Comparison of ENCODE assay signal across 9 cellular contexts in genomic region chr12:111993290-111994150, GRCh38. TPM values are rescaled to one million over a fixed set of nuclear protein-coding genes. Genes with fewer than 3 reads are reported as not detected.
DNase-seq lines count a peak whose midpoint lies in the region; ATAC-seq, FAIRE-seq and TF ChIP-seq lines count a peak whose summit lies in the region.
"Had no signal": no experiment of that assay in that cellular context is flagged by ENCODE, and none has a peak within 500 bp of the region (broad histone marks: within the 10 kb centered on the region; RNA-seq: fewer than 3 reads in every experiment).

No MANE protein-coding gene starts in this region.

- in situ Hi-C loops in GM12878 (cut with MboI) = no loop called here

- BruUV-seq in GM12878 (replicated peaks; lab: Mats Ljungman, UMichigan) = no TSS peak

- SMC1A ChIA-PET in GM12878 (lab: Charles Lee; ENCODE audit: uncharacterized antibody, unreplicated experiment) = interaction anchor here (0.7 to 4.9 kb wide), 5 partner anchors 13 to 49 kb away, joined by 3 to 51 read pairs (median 3); partner anchors contain the start of genes ERP29 and TMEM116

- peak; percentile 18 for FAIRE-seq in GM12878 (lab: Jason Lieb, UNC)

- RAD21 ChIA-PET in GM12878 (lab: Charles Lee; ENCODE audit: unreplicated experiment) = interaction anchor here (0.7 to 5.6 kb wide), 2 partner anchors 9 to 20 kb away, joined by 3 to 50 read pairs; partner anchors contain the start of genes ERP29 and TMEM116

- no peaks in the 10 kb centered on the region for H3K9me3 ChIP-seq in KOPT-K1 (ENCODE audit: insufficient read depth, low read length, poor library complexity, severe bottlenecking)
- H3K9me3 ChIP-seq in GM12878 (replicated peaks; ENCODE audit: control insufficient read depth, insufficient read depth, low read length) = no peaks in the 10 kb centered on the region
- no peaks in the 10 kb centered on the region for H3K9me3 ChIP-seq in MG63

- peak; percentile 32 for DNase-seq in stimulated activated CD4-positive, alpha-beta T cell treated with anti-CD3 and anti-CD28 coated beads, Interleukin-4, amount 100 ng/mL, for 24 hours
- DNase-seq in stimulated activated CD4-positive, alpha-beta T cell treated with anti-CD3 and anti-CD28 coated beads, Interleukin-4, amount 100 ng/mL, for 1 hour = no peak
- DNase-seq in GM12878 (ENCODE audit: low read depth, low spot score) (peak; percentile 43), ecto neural progenitor cell (ENCODE audit: low spot score) (no peak), MG63 (no peak)

- H3K4me2 ChIP-seq in GM12878 (ENCODE audit: control insufficient read depth, insufficient read depth) = peak overlapping the region; percentile 85

- H3K36me3 ChIP-seq in KOPT-K1 (ENCODE audit: insufficient read depth, low read length) (no peaks in the 10 kb centered on the region), GM12878 (ENCODE audit: control insufficient read depth in 2 of 2, insufficient read depth in 2 of 2, low read length in 1 of 2) (no peaks in the 10 kb centered on the region), urinary bladder (ENCODE audit: insufficient read depth) (no peaks in the 10 kb centered on the region), MG63 (no peaks in the 10 kb centered on the region)

- TF ChIP-seq RAD21 in GM12878 (IDR thresholded peaks at IDR 0.05; ENCODE audit: insufficient read depth, low read depth, low read length) = no peak

- intact Hi-C loops in GM12878 (cut with micrococcal nuclease; ENCODE audit: unreplicated experiment) = loop anchor here (1.0 to 5.0 kb wide), 2 partner anchors 21 to 46 kb away; no protein-coding TSS in a partner anchor

- H4K20me1 ChIP-seq in GM12878 (ENCODE audit: control insufficient read depth, insufficient read depth) = no peaks in the 10 kb centered on the region

- CTCF ChIA-PET in GM12878 (lab: Yijun Ruan, JAX) = interaction anchor here (0.7 to 3.8 kb wide), 5 partner anchors 11 to 240 kb away, joined by 3 to 18 read pairs (median 5); partner anchors contain the start of genes ERP29 and TMEM116

- peak overlapping the region; percentile 70 for H3K27ac ChIP-seq in KOPT-K1 (ENCODE audit: low read depth, low read length, poor library complexity, severe bottlenecking)
- no peak overlapping the region for H3K27ac ChIP-seq in GM12878 (ENCODE audit: control insufficient read depth, insufficient read depth)
- peak overlapping the region; percentile 32 for H3K27ac ChIP-seq in urinary bladder (ENCODE audit: low read depth)

- WGBS in GM12878 (ENCODE audit: insufficient coverage, insufficient replicate concordance, low lambda C conversion rate, missing lambda C conversion rate) = 48% methylated on average over 2 of the region's 2 CpGs
- WGBS in urinary bladder = 83% methylated on average over 2 of the region's 2 CpGs

- no peak overlapping the region for H2AFZ ChIP-seq in GM12878 (ENCODE audit: control insufficient read depth, low read depth, low read length)

- peaks cover 32% of the 10 kb centered on the region for H3K4me1 ChIP-seq in GM12878 (ENCODE audit: control insufficient read depth, insufficient read depth, low read length)
- peaks cover 1% of the 10 kb centered on the region for H3K4me1 ChIP-seq in urinary bladder (ENCODE audit: insufficient read depth)

- H3K27me3 ChIP-seq in GM12878 (replicated peaks in 1 of 2; ENCODE audit: control insufficient read depth in 2 of 2, insufficient read depth in 2 of 2, low read length in 1 of 2) (no peaks in the 10 kb centered on the region), MG63 (no peaks in the 10 kb centered on the region)

- no peak for TF ChIP-seq CTCF in GM12878 (IDR thresholded peaks at IDR 0.05 in 2 of 3, conservative IDR thresholded peaks at IDR 0.05 in 1 of 3; ENCODE audit: control insufficient read depth in 2 of 3, extremely low read depth in 1 of 3, insufficient read depth in 1 of 3, low read depth in 3 of 3, low read length in 3 of 3)

- no peak for TF ChIP-seq EP300 in GM12878 (IDR thresholded peaks at IDR 0.05; ENCODE audit: borderline replicate concordance in 1 of 2, control insufficient read depth in 1 of 2, low read depth in 2 of 2, low read length in 2 of 2)

- H3K4me3 ChIP-seq in GM12878 (peak overlapping the region; percentile 49), urinary bladder (ENCODE audit: low read depth, low read length) (no peak overlapping the region), MG63 (no peak overlapping the region)

- no peak overlapping the region for H3K9ac ChIP-seq in GM12878 (ENCODE audit: control insufficient read depth, insufficient read depth, low read length)

- TF ChIP-seq POLR2A in GM12878 (IDR thresholded peaks at IDR 0.05; ENCODE audit: low read depth, low read length) = no peak

- ATAC-seq in GM12878 = peak; percentile 85
- ATAC-seq in HG02840 (IDR thresholded peaks at IDR 0.05; ENCODE audit: low FRiP score, unreplicated experiment) = no peak
- ATAC-seq: Panc1 had no signal

- H3K79me2 ChIP-seq in GM12878 (ENCODE audit: control insufficient read depth, insufficient read depth, low read length) = no peaks in the 10 kb centered on the region

- POLR2A ChIA-PET in GM12878 (lab: Charles Lee) = interaction anchor here (1.2 to 2.6 kb wide), 4 partner anchors 14 to 21 kb away, joined by 3 to 9 read pairs (median 4); partner anchors contain the start of genes ERP29 and TMEM116

TF ChIP-seq in GM12878, 131 proteins besides CTCF, POLR2A, EP300 and RAD21 (continues in another document):
- TF ChIP-seq TCF3 (IDR thresholded peaks at IDR 0.05; ENCODE audit: borderline replicate concordance, insufficient read depth, low read depth, low read length) (no peak), SMAD1 (IDR thresholded peaks at IDR 0.05; ENCODE audit: low read depth, partially characterized antibody) (no peak), RUNX3 (IDR thresholded peaks at IDR 0.05; ENCODE audit: low read length) (peak; percentile 47), JUNB (IDR thresholded peaks at IDR 0.05) (peak; percentile 39; the same call in 1 of the 2 replicates), POLR2AphosphoS2 (IDR thresholded peaks at IDR 0.05; ENCODE audit: low read depth, low read length) (no peak), BRCA1 (IDR thresholded peaks at IDR 0.05; ENCODE audit: low read depth, low read length) (no peak), MEF2B (IDR thresholded peaks at IDR 0.05; ENCODE audit: partially characterized antibody, poor library complexity, severe bottlenecking) (no peak), NFIC (IDR thresholded peaks at IDR 0.05; ENCODE audit: low read depth, low read length) (peak; percentile 26; the same call in 1 of the 2 replicates), EED (IDR thresholded peaks at IDR 0.05; ENCODE audit: low read depth) (peak; percentile 44; the same call in 1 of the 2 replicates), IRF4 (IDR thresholded peaks at IDR 0.05; ENCODE audit: low read depth, low read length) (peak; percentile 27; the same call in 1 of the 2 replicates), TCF7 (IDR thresholded peaks at IDR 0.05; ENCODE audit: borderline replicate concordance) (peak; percentile 84)

RNA-seq across cellular contexts. Expression of gene TMEM116, which starts 19.4 kb away (rescaled TPM):
- 33.3 and 36.8 TPM in 2 replicates for total RNA-seq in GM12878 (2013; cell fraction: nucleolus; rRNA removed)
- total RNA-seq in GM12878 (2014; rRNA removed) = 6.0 and 7.2 TPM in 2 replicates
- 8.9 and 9.2 TPM in 2 replicates for total RNA-seq in GM12878 (2014; rRNA removed; fragmentation: Illumina TruSeq; extraction: Trizol)
- 5.5 and 6.0 TPM in 2 replicates for total RNA-seq in GM12878 (2021)
- 5.5 TPM for polyA plus RNA-seq in GM12878 (2011; ENCODE audit: low read depth)
- polyA plus RNA-seq in GM12878 (2011; rRNA removed) = 25.7 and 31.0 TPM in 2 replicates
- polyA plus RNA-seq in GM12878 (2011; cell fraction: cytosol; rRNA removed) = 24.2 and 25.7 TPM in 2 replicates
- polyA plus RNA-seq in GM12878 (2011; cell fraction: nucleus; rRNA removed) = 13.8 and 16.2 TPM in 2 replicates
- polyA plus RNA-seq in GM12878 (2012) = 6.6 and 7.2 TPM in 2 replicates
- 7.6 and 7.8 TPM in 2 replicates for polyA plus RNA-seq in GM12878 (2014; fragmentation: Illumina TruSeq; extraction: Trizol)
- polyA plus RNA-seq in GM12878 (2014; fragmentation: Nextera tagmentation; extraction: Ambion mirVana) = 10 to 100 TPM in 1 of 2 experiments, 1 to 10 TPM in 1; 7.9 to 13.5 TPM
- 7.7 and 8.0 TPM in 2 replicates for polyA plus RNA-seq in GM12878 (2014; rRNA removed)
- polyA plus RNA-seq in GM12878 (2016; fragmentation: Nextera tagmentation; extraction: Ambion mirVana) = 10 to 100 TPM; 10.9 to 13.0 TPM
- polyA minus RNA-seq in GM12878 (2011; rRNA and poly(A)+ RNA removed) = 17.7 and 21.4 TPM in 2 replicates
- polyA minus RNA-seq in GM12878 (2011; cell fraction: cytosol; rRNA and poly(A)+ RNA removed) = 6.1 and 9.0 TPM in 2 replicates
- 15.1 and 30.0 TPM in 2 replicates for polyA minus RNA-seq in GM12878 (2011; cell fraction: nucleus; rRNA and poly(A)+ RNA removed)
- 18.3 TPM for total RNA-seq in urinary bladder
- 6.4 TPM for polyA plus RNA-seq in urinary bladder
- 6.7 and 8.2 TPM in 2 replicates for total RNA-seq in MG63 (2014; rRNA removed; shearing (Covaris generic); ENCODE audit: low replicate concordance)

RNA-seq across cellular contexts. Expression of gene ERP29, which starts 19.7 kb away (rescaled TPM):
- total RNA-seq in GM12878 (2013; cell fraction: nucleolus; rRNA removed) = 40.7 and 48.7 TPM in 2 replicates
- total RNA-seq in GM12878 (2014; rRNA removed) (43.9 and 46.7 TPM in 2 replicates), GM12878 (2014; rRNA removed; fragmentation: Illumina TruSeq; extraction: Trizol) (127 and 141 TPM in 2 replicates), GM12878 (2021) (97.8 and 102 TPM in 2 replicates), urinary bladder (37.5 TPM)
- polyA plus RNA-seq in GM12878 (2011; ENCODE audit: low read depth) = 75.1 TPM
- polyA plus RNA-seq in GM12878 (2011; rRNA removed) (146 and 157 TPM in 2 replicates), GM12878 (2014; fragmentation: Illumina TruSeq; extraction: Trizol) (59.9 and 106 TPM in 2 replicates), GM12878 (2014; fragmentation: Nextera tagmentation; extraction: Ambion mirVana) (100 to 1,000 TPM in 1 of 2 experiments, 10 to 100 TPM in 1; 47.1 to 119 TPM), GM12878 (2014; rRNA removed) (115 and 127 TPM in 2 replicates), GM12878 (2016; fragmentation: Nextera tagmentation; extraction: Ambion mirVana) (100 to 1,000 TPM; 103 to 107 TPM), urinary bladder (101 TPM)
- 88.1 and 112 TPM in 2 replicates for polyA plus RNA-seq in GM12878 (2011; cell fraction: cytosol; rRNA removed)
- 49.8 and 50.8 TPM in 2 replicates for polyA plus RNA-seq in GM12878 (2011; cell fraction: nucleus; rRNA removed)
- 106 and 152 TPM in 2 replicates for polyA plus RNA-seq in GM12878 (2012)
- 41.3 and 60.9 TPM in 2 replicates for polyA minus RNA-seq in GM12878 (2011; rRNA and poly(A)+ RNA removed)
- 22.9 and 26.9 TPM in 2 replicates for polyA minus RNA-seq in GM12878 (2011; cell fraction: cytosol; rRNA and poly(A)+ RNA removed)
- 13.1 and 18.3 TPM in 2 replicates for polyA minus RNA-seq in GM12878 (2011; cell fraction: nucleus; rRNA and poly(A)+ RNA removed)
- total RNA-seq in MG63 (2014; rRNA removed; shearing (Covaris generic); ENCODE audit: low replicate concordance) = 98.7 and 123 TPM in 2 replicates

Comparison
In these comparisons a context has a peak if more than half of its experiments do, and no peak if none do; other contexts are left out.
1. DNase-seq: peak in stimulated activated CD4-positive, alpha-beta T cell treated with anti-CD3 and anti-CD28 coated beads, Interleukin-4, amount 100 ng/mL, for 24 hours (single experiment) and GM12878 (single experiment); none in stimulated activated CD4-positive, alpha-beta T cell treated with anti-CD3 and anti-CD28 coated beads, Interleukin-4, amount 100 ng/mL, for 1 hour (single experiment), ecto neural progenitor cell (single experiment) and MG63 (single experiment).